In the genomic region with DNA sequence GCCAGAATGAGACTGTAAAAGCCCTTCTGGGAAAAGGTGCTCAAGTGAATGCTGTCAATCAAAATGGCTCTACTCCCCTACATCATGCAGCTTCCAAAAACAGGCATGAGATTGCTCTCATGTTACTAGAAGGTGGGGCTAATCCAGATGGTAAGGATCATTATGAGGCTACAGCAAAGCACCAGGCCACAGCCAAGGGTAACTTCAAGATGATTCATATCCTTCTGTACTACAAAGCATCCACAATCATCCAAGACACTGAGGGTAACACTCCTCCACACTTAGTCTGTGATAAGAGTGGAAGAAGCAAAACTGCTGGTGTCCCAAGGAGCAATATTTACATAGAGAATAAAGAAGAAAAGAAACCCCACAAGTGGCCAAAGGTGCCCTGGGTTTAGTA, we compare ENCODE assay signal across 8 cellular contexts. TPM values are rescaled to one million over a fixed set of nuclear protein-coding genes. Genes with fewer than 3 reads are reported as not detected.
DNase-seq lines count a peak whose midpoint lies in the region; ATAC-seq, FAIRE-seq and TF ChIP-seq lines count a peak whose summit lies in the region.

No MANE protein-coding gene starts in this region.

- peaks cover 27% of the 10 kb centered on the region for H3K4me1 Mint-ChIP-seq in endothelial cell (ENCODE audit: unreplicated experiment)

- H3K27me3 Mint-ChIP-seq in endothelial cell (ENCODE audit: unreplicated experiment), result no peaks in the 10 kb centered on the region

- peaks cover 7% of the 10 kb centered on the region for H3K36me3 Mint-ChIP-seq in endothelial cell (ENCODE audit: low read depth, unreplicated experiment)

- H3K27ac Mint-ChIP-seq in endothelial cell (ENCODE audit: unreplicated experiment), result no peak overlapping the region

- H3K4me3 Mint-ChIP-seq in endothelial cell (ENCODE audit: unreplicated experiment), result no peak overlapping the region

- intact Hi-C loops in A673 (cut with micrococcal nuclease; ENCODE audit: unreplicated experiment), result no loop called here

- BruUV-seq in A673 (replicated peaks; lab: Mats Ljungman, UMichigan), result no TSS peak

- DNase-seq in A673 (ENCODE audit: low spot score) (peak; percentile 64), GM12891 (ENCODE audit: insufficient read length, low spot score) (no peak), SW 1271 (lab: John Stamatoyannopoulos, UW) (peak; percentile 39 to 81), foreskin keratinocyte (peak; percentile 41 to 71), endothelial cell (ENCODE audit: low spot score) (no peak), GOT3 (lab: John Stamatoyannopoulos, UW) (no peak), D721Med (ENCODE audit: insufficient read length, low spot score) (no peak)

- CTCF ChIA-PET in A673 (lab: Charles Lee), result interaction anchor here (1.8 kb wide), 1 partner anchor 15 kb away, joined by 4 read pairs; no protein-coding TSS in a partner anchor

- POLR2A ChIA-PET in A673 (lab: Charles Lee; ENCODE audit: low non-redundant PET), result no interaction called here

- TF ChIP-seq CTCF in A673 (conservative IDR thresholded peaks at IDR 0.05; ENCODE audit: low read depth, low read length) (no peak), foreskin keratinocyte (conservative IDR thresholded peaks at IDR 0.05) (no peak), endothelial cell (IDR thresholded peaks at IDR 0.05; ENCODE audit: unreplicated experiment) (no peak), D721Med (IDR thresholded peaks at IDR 0.05; ENCODE audit: insufficient read depth, missing control alignments) (no peak)

- TF ChIP-seq POLR2A in GM12891 (IDR thresholded peaks at IDR 0.05; ENCODE audit: low read depth, low read length), result 0 out of 2 replicates have a peak, but pooled peaks have one; percentile 29

- H3K27ac ChIP-seq in A673 (ENCODE audit: low read depth, low read length, poor library complexity, severe bottlenecking) (no peak overlapping the region), foreskin keratinocyte (no peak overlapping the region)

- no peak overlapping the region for H3K4me3 ChIP-seq in A673 (ENCODE audit: low read depth, low read length, poor library complexity, severe bottlenecking)

- FAIRE-seq in GM12891 (lab: Jason Lieb, UNC) (no peak), D721Med (lab: Jason Lieb, UNC) (no peak)

- H3K4me1 ChIP-seq in A673 (ENCODE audit: insufficient read depth, low read length, poor library complexity, severe bottlenecking) (peaks cover 54% of the 10 kb centered on the region), foreskin keratinocyte (peaks cover 49% of the 10 kb centered on the region)

- ATAC-seq in foreskin keratinocyte (peak; percentile 87), GM18861 (IDR thresholded peaks at IDR 0.05; ENCODE audit: unreplicated experiment) (no peak)

- peaks cover 30% of the 10 kb centered on the region for H3K36me3 ChIP-seq in A673 (ENCODE audit: insufficient read depth, low read length, poor library complexity, severe bottlenecking)

- no peaks in the 10 kb centered on the region for H3K9me3 Mint-ChIP-seq in endothelial cell (ENCODE audit: unreplicated experiment)

- no peaks in the 10 kb centered on the region for H3K27me3 ChIP-seq in A673 (replicated peaks; ENCODE audit: insufficient read depth, low read depth, low read length, poor library complexity)
- no peaks in the 10 kb centered on the region for H3K27me3 ChIP-seq in foreskin keratinocyte

- no peaks in the 10 kb centered on the region for H3K9me3 ChIP-seq in A673 (ENCODE audit: low read depth, low read length, poor library complexity, severe bottlenecking)

TF ChIP-seq in GM12891, 5 proteins besides CTCF, POLR2A, EP300 and RAD21:
- TF ChIP-seq POLR2AphosphoS5 (IDR thresholded peaks at IDR 0.05; ENCODE audit: low read depth, low read length) (0 out of 2 replicates have a peak, but pooled peaks have one; percentile 33), POU2F2 (IDR thresholded peaks at IDR 0.05; ENCODE audit: low read depth, low read length) (no peak)
TF ChIP-seq in GM12891: peak in this region for 1.

RNA-seq across cellular contexts. Expression of gene ADNP, which starts 17.3 kb away (rescaled TPM):
- 104 and 108 TPM in 2 replicates for total RNA-seq in A673 (2021)
- 20.3 TPM for polyA plus RNA-seq in GM12891 (2012; ENCODE audit: low read depth, missing spikeins)
- 49.1 and 50.0 TPM in 2 replicates for total RNA-seq in foreskin keratinocyte
- polyA plus RNA-seq in foreskin keratinocyte, result 17.3 and 21.5 TPM in 2 replicates
- total RNA-seq in endothelial cell (ENCODE audit: unreplicated experiment), result 92.7 TPM

RNA-seq across cellular contexts. Expression of gene DPM1, which starts 44.4 kb away (rescaled TPM):
- total RNA-seq in A673 (2021) (62.5 and 65.5 TPM in 2 replicates), foreskin keratinocyte (74.5 and 78.3 TPM in 2 replicates), endothelial cell (ENCODE audit: unreplicated experiment) (40.0 TPM)
- 54.4 TPM for polyA plus RNA-seq in GM12891 (2012; ENCODE audit: low read depth, missing spikeins)
- polyA plus RNA-seq in foreskin keratinocyte, result 76.7 and 84.2 TPM in 2 replicates

RNA-seq across cellular contexts. Expression of gene MOCS3, which starts 44.6 kb away (rescaled TPM):
- total RNA-seq in A673 (2021) (5.3 and 5.9 TPM in 2 replicates), foreskin keratinocyte (6.7 and 6.8 TPM in 2 replicates), endothelial cell (ENCODE audit: unreplicated experiment) (6.3 TPM)
- polyA plus RNA-seq in GM12891 (2012; ENCODE audit: low read depth, missing spikeins), result 1.6 TPM
- 3.8 and 4.2 TPM in 2 replicates for polyA plus RNA-seq in foreskin keratinocyte

Comparison
In these comparisons a context has a peak if more than half of its experiments do, and no peak if none do; other contexts are left out.
1. DNase-seq: peak in A673 (single experiment), SW 1271 (2 of 2) and foreskin keratinocyte (2 of 2); none in GM12891 (single experiment), endothelial cell (single experiment), GOT3 (single experiment) and D721Med (single experiment).